In the genomic region with DNA sequence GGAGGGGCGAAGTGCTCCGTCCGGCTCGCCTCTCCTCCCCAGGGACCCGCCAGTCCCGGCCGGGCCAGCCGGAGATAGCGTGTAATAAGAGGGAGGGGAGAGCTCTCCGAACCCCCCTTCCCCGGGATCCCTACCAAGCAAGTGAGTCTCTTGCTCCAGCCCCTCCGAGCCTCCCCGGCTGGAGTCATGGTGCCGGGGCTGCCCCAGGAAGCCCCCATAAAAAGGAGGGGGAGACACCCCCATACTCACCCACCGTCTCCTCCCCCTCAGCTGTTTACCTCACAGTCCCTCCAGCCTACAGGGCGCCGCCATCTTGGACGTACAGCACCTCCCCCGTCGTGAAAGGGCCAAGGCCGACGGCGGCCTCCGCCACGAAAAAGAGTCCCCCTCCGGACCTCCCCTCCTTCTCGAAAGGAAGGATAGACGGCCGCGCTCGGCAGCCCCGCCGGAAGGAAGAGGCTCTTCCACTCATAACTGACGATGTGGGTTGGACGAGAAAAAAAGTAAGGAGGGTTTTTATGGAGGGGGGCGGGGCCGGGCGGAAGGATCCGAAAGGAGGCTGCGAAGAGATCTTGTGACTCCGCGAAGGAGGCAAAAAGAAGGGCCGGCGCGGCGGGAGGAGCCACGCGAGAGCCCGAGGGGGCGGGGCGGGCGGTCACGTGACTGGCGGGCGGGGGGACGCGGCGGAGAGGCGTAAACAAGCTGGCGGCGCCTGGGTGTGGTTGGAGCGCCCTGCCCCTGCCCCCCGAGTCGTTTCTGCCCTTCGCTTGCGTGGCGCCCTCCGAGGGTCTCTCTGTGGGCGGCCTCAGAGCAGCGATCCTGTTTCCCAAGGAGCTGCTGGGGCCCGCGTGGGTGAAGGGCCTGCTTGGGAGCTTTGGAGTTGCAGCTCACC, we compare ENCODE assay signal across 8 cellular contexts.
DNase-seq lines count a peak whose midpoint lies in the region; ATAC-seq and TF ChIP-seq lines count a peak whose summit lies in the region.

TSC1 (minus strand) TSS at position 323 of the 892 bp plus-strand sequence. CDS start 15,744 bp downstream, outside the sequence.

- ATAC-seq in HG03442 (IDR thresholded peaks at IDR 0.05; ENCODE audit: unreplicated experiment), result peak; percentile 54

- DNase-seq in AG08395 (ENCODE audit: low spot score) (peak; percentile 97), NCI-H524 treated with DMSO at 0.1 percent for 48 hours (lab: John Stamatoyannopoulos, UW) (peak; percentile 68)
- peak; percentile 98 for DNase-seq in activated CD4-positive, alpha-beta T cell treated with anti-CD3 and anti-CD28 coated beads for 48 hours
- DNase-seq in stimulated activated CD4-positive, alpha-beta T cell treated with anti-CD3 and anti-CD28 coated beads, Interleukin-1b, Interleukin-23, amount 100 ng/mL, for 24 hours (ENCODE audit: low read depth in 4 of 4, low spot score in 1 of 4), result peak; percentile 95 to 99 (median 97)

- peak; percentile 77 for TF ChIP-seq POLR2A in GM19193 (IDR thresholded peaks at IDR 0.05; ENCODE audit: extremely low read depth, insufficient read depth, insufficient read length)

- H3K27ac ChIP-seq in cingulate gyrus (ENCODE audit: low read depth, low read length) (peak within 1 kb of the TSS; percentile 99), layer of hippocampus (ENCODE audit: low read depth, low read length) (peak within 1 kb of the TSS; percentile 99)

- H3K27me3 ChIP-seq in layer of hippocampus (ENCODE audit: control insufficient read depth, insufficient read depth, low read length), result no peaks in the 10 kb centered on the region

Comparison
In these comparisons a context has a peak if more than half of its experiments do, and no peak if none do; other contexts are left out.
1. Peak in every context shown above with its lines: DNase-seq, ATAC-seq and H3K27ac ChIP-seq.